Comparison of ENCODE assay signal across 26 cellular contexts in the genomic region with DNA sequence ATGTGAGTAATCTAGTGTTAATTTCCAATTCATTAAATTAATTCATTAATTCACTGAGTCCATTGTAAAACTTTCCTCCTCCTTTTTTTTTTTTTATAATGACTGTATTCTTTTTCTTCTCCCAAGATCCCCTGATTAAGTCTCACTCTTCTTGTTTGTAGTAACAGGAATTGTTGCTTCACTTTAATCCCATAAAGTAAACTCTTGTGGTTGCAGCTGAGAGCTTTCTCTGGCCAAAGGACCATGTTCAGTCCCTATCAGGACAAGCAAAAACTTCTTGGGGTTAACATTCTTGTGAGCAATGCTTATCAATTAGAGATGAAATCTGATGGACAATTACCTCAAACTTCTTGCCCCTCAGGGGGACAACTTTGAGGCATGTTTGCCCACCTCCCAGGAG.
"Had no signal": no experiment of that assay in that cellular context is flagged by ENCODE, and none has a peak within 500 bp of the region (broad histone marks: within the 10 kb centered on the region; RNA-seq: fewer than 3 reads in every experiment).

No MANE protein-coding gene starts in this region.

- H3K9me3 ChIP-seq: left ventricle myocardium inferior, ovary, right atrium auricular region, right lobe of liver, stomach, testis, thyroid gland, transverse colon, upper lobe of left lung, vagina had no signal

- ATAC-seq: natural killer cell treated with Interleukin-12 subunit alpha and Interleukin-12 subunit beta and Interleukin-15 and Interleukin-18, amount 100 ng/mL, for 72 hours; right lobe of liver; stimulated activated naive B cell treated with anti-CD40 and anti-IgM and Interleukin-4, amounts not matched to agents 10 μg/mL and 1 μg/mL and 100 μg/mL, for 72 hours; stimulated activated naive CD8-positive, alpha-beta T cell treated with anti-CD3 and anti-CD28 coated beads, Interleukin-15, Interleukin-2, amounts not matched to agents 100 U/mL and 50 U/mL, for 24 hours had no signal

- H3K4me1 Mint-ChIP-seq: immature natural killer cell; mesothelial cell of epicardium; naive B cell; stimulated activated naive B cell treated with anti-CD40 and anti-IgM and Interleukin-4, amounts not matched to agents 10 μg/mL and 1 μg/mL and 100 μg/mL, for 72 hours had no signal

- H3K27ac ChIP-seq: left ventricle myocardium inferior, ovary, right atrium auricular region, right lobe of liver, skin epidermis, stomach, testis, thyroid gland, transverse colon, upper lobe of left lung, vagina had no signal

- H3K27me3 ChIP-seq: ovary, right atrium auricular region, right lobe of liver, stomach, testis, thyroid gland, transverse colon, upper lobe of left lung, vagina had no signal

- H3K36me3 Mint-ChIP-seq: mesothelial cell of epicardium; naive B cell; stimulated activated naive B cell treated with anti-CD40 and anti-IgM and Interleukin-4, amounts not matched to agents 10 μg/mL and 1 μg/mL and 100 μg/mL, for 72 hours had no signal

- H3K27me3 Mint-ChIP-seq: naive B cell; natural killer cell treated with Interleukin-12 subunit alpha and Interleukin-12 subunit beta and Interleukin-15 and Interleukin-18, amount 100 ng/mL, for 72 hours; progenitor cell of endocrine pancreas; stimulated activated naive B cell treated with anti-CD40 and anti-IgM and Interleukin-4, amounts not matched to agents 10 μg/mL and 1 μg/mL and 100 μg/mL, for 72 hours had no signal

- H3K4me3 ChIP-seq: left ventricle myocardium inferior, lung, ovary, right atrium auricular region, right lobe of liver, skin epidermis, stomach, testis, thyroid gland, transverse colon, upper lobe of left lung, vagina had no signal

- H3K27ac Mint-ChIP-seq: immature natural killer cell; mesothelial cell of epicardium; naive B cell; natural killer cell treated with Interleukin-12 subunit alpha and Interleukin-12 subunit beta and Interleukin-15 and Interleukin-18, amount 100 ng/mL, for 72 hours; progenitor cell of endocrine pancreas; stimulated activated naive B cell treated with anti-CD40 and anti-IgM and Interleukin-4, amounts not matched to agents 10 μg/mL and 1 μg/mL and 100 μg/mL, for 72 hours had no signal

- H3K4me3 Mint-ChIP-seq: immature natural killer cell; mesothelial cell of epicardium; naive B cell; natural killer cell treated with Interleukin-12 subunit alpha and Interleukin-12 subunit beta and Interleukin-15 and Interleukin-18, amount 100 ng/mL, for 72 hours; stimulated activated naive B cell treated with anti-CD40 and anti-IgM and Interleukin-4, amounts not matched to agents 10 μg/mL and 1 μg/mL and 100 μg/mL, for 72 hours had no signal

- DNase-seq: hypothalamus; immature natural killer cell; islet precursor cell; left ventricle myocardium inferior; mesendoderm; naive B cell; ovary; right lobe of liver; stimulated activated CD4-positive, alpha-beta T cell treated with anti-CD3 and anti-CD28 coated beads, Interleukin-12 subunit alpha, Interleukin-12 subunit beta, amount 100 ng/mL, for 4 hours; stimulated activated CD4-positive, alpha-beta T cell treated with anti-CD3 and anti-CD28 coated beads, Interleukin-15, amount 100 ng/mL, for 24 hours; stimulated activated CD4-positive, alpha-beta T cell treated with anti-CD3 and anti-CD28 coated beads, Interleukin-2, amount 100 ng/mL, for 24 hours; stimulated activated CD4-positive, alpha-beta T cell treated with anti-CD3 and anti-CD28 coated beads, Interleukin-4, amount 100 ng/mL, for 1 hour; stimulated activated naive B cell treated with anti-CD40 and anti-IgM and Interleukin-4, amounts not matched to agents 10 μg/mL and 1 μg/mL and 100 μg/mL, for 72 hours; stimulated activated naive CD8-positive, alpha-beta T cell treated with anti-CD3 and anti-CD28 coated beads, Interleukin-15, Interleukin-2, amounts not matched to agents 100 U/mL and 50 U/mL, for 24 hours; stomach; testis; thyroid gland; transverse colon; upper lobe of left lung had no signal
